ENCODE assay signal across 22 cellular contexts in genomic region chr14:93748208-93749080, GRCh38. TPM values are rescaled to one million over a fixed set of nuclear protein-coding genes. Genes with fewer than 3 reads are reported as not detected.
DNase-seq lines count a peak whose midpoint lies in the region; ATAC-seq, FAIRE-seq and TF ChIP-seq lines count a peak whose summit lies in the region.
"Had no signal": no experiment of that assay in that cellular context is flagged by ENCODE, and none has a peak within 500 bp of the region (broad histone marks: within the 10 kb centered on the region; RNA-seq: fewer than 3 reads in every experiment).

No MANE protein-coding gene starts in this region.

- H3K4me3 ChIP-seq in H1 (ENCODE audit: extremely low read depth in 1 of 4, insufficient read depth in 2 of 4, low read depth in 3 of 4, low read length in 4 of 4) = no peak overlapping the region
- no peak overlapping the region for H3K4me3 ChIP-seq in sigmoid colon
- H3K4me3 ChIP-seq in PC-9 = no peak overlapping the region
- no peak overlapping the region for H3K4me3 ChIP-seq in mucosa of descending colon
- H3K4me3 ChIP-seq: GM23248, hepatocyte, K562, SJSA1 had no signal

- ATAC-seq in mucosa of descending colon = no peak
- ATAC-seq: K562 had no signal

- H3K4me1 ChIP-seq in H1 (replicated peaks in 1 of 4; ENCODE audit: control insufficient read depth in 3 of 4, insufficient read depth in 4 of 4, low read length in 3 of 4) = peaks cover 0 to 18% (median 6%) of the 10 kb centered on the region in 4 experiments; a peak in 4 of 7 replicates
- peaks cover 0 to 32% (median 13%) of the 10 kb centered on the region in 4 donors for H3K4me1 ChIP-seq in sigmoid colon
- H3K4me1 ChIP-seq in PC-9 (replicated peaks; ENCODE audit: insufficient read depth) = no peaks in the 10 kb centered on the region
- H3K4me1 ChIP-seq in mucosa of descending colon (ENCODE audit: low read depth) = no peaks in the 10 kb centered on the region
- H3K4me1 ChIP-seq: SJSA1 had no signal

- no peaks in the 10 kb centered on the region for H3K79me1 ChIP-seq in H1 (ENCODE audit: low read depth, low read length)

- no peak overlapping the region for H2AFZ ChIP-seq in H1 (ENCODE audit: low read length)
- no peak overlapping the region for H2AFZ ChIP-seq in PC-9
- H2AFZ ChIP-seq: GM23248, hepatocyte had no signal

- WGBS in H1 (ENCODE audit: extremely low coverage in 1 of 2, insufficient coverage in 1 of 2, insufficient read length in 1 of 2, insufficient replicate concordance in 2 of 2, low coverage in 1 of 2, low lambda C conversion rate in 2 of 2, missing lambda C conversion rate in 1 of 2), 2 experiments = 91% methylated on average over 25 of the region's 25 CpGs; no CpG with 5 or more reads in 1 of the 2 experiments
- 81 to 82% methylated on average over 25 of the region's 25 CpGs for WGBS in sigmoid colon, 2 donors

- H3K4me2 ChIP-seq in H1 (ENCODE audit: insufficient read depth in 1 of 2, low read depth in 2 of 2, low read length in 2 of 2) (no peak overlapping the region), PC-9 (no peak overlapping the region)
- H3K4me2 ChIP-seq: hepatocyte had no signal

- peak overlapping the region; percentile 44 for H4K91ac ChIP-seq in H1 (replicated peaks; ENCODE audit: insufficient read length, low read length)

- H3K56ac ChIP-seq in H1 (replicated peaks; ENCODE audit: insufficient read length, low read depth, low read length) = peak overlapping the region; percentile 85

- intact Hi-C loops in sigmoid colon (cut with DNase I) (loop anchor here (5.0 kb wide), 1 partner anchor 91 kb away; no protein-coding TSS in a partner anchor), PC-9 (cut with micrococcal nuclease; ENCODE audit: unreplicated experiment) (no loop called here), mucosa of descending colon (cut with DNase I, micrococcal nuclease) (no loop called here)

- H2BK20ac ChIP-seq in H1 (ENCODE audit: low read length) = no peak overlapping the region

- H2BK15ac ChIP-seq in H1 (ENCODE audit: low read length) = peak overlapping the region; percentile 53; the same call in 1 of the 2 replicates

- H2BK120ac ChIP-seq in H1 (replicated peaks; ENCODE audit: low read depth, low read length) = no peak overlapping the region

- no peaks in the 10 kb centered on the region for H3K36me3 ChIP-seq in H1 (ENCODE audit: control insufficient read depth in 2 of 4, insufficient read depth in 4 of 4, low read length in 3 of 4)
- H3K36me3 ChIP-seq in sigmoid colon = no peaks in the 10 kb centered on the region
- no peaks in the 10 kb centered on the region for H3K36me3 ChIP-seq in PC-9 (ENCODE audit: low read depth)
- no peaks in the 10 kb centered on the region for H3K36me3 ChIP-seq in mucosa of descending colon (ENCODE audit: low read depth)
- H3K36me3 ChIP-seq: SJSA1 had no signal

- no TSS peak for BruUV-seq in PC-9 (replicated peaks; lab: Mats Ljungman, UMichigan)

- TF ChIP-seq EP300 in H1 (IDR thresholded peaks at IDR 0.05; ENCODE audit: borderline replicate concordance in 1 of 2, low read depth in 2 of 2, low read length in 2 of 2) = no peak
- TF ChIP-seq EP300 in sigmoid colon (IDR thresholded peaks at IDR 0.05) = peak in 1 of 4 donors; percentile 17

- no peaks in the 10 kb centered on the region for H3K27me3 ChIP-seq in H1 (replicated peaks in 1 of 4; ENCODE audit: control insufficient read depth in 3 of 4, extremely low read depth in 1 of 4, insufficient read depth in 3 of 4, low read length in 3 of 4)
- no peaks in the 10 kb centered on the region for H3K27me3 ChIP-seq in layer of hippocampus (ENCODE audit: control insufficient read depth, insufficient read depth, low read length)
- no peaks in the 10 kb centered on the region for H3K27me3 ChIP-seq in sigmoid colon
- H3K27me3 ChIP-seq in PC-9 (ENCODE audit: insufficient read depth, low read depth) = peaks cover 79% of the 10 kb centered on the region
- H3K27me3 ChIP-seq: hepatocyte, SJSA1 had no signal

- no peak overlapping the region for H3K4ac ChIP-seq in H1 (replicated peaks; ENCODE audit: insufficient read length, low read depth, low read length)

- TF ChIP-seq POLR2A in H1 (IDR thresholded peaks at IDR 0.05; ENCODE audit: control extremely low read depth in 1 of 2, low read depth in 2 of 2, low read length in 2 of 2) (no peak), sigmoid colon (IDR thresholded peaks at IDR 0.05) (no peak)

- H3K9me2 ChIP-seq in PC-9 (ENCODE audit: insufficient read depth) = no peaks in the 10 kb centered on the region

- no peak overlapping the region for H4K8ac ChIP-seq in H1 (ENCODE audit: extremely low read depth, insufficient read depth, low read length)

- H2BK12ac ChIP-seq in H1 (ENCODE audit: low read depth, low read length) = no peak overlapping the region

- no peak overlapping the region; the same call in 1 of the 2 replicates for H2AK5ac ChIP-seq in H1 (ENCODE audit: low read depth, low read length)

- no peak overlapping the region for H3K14ac ChIP-seq in H1 (ENCODE audit: insufficient read length)

- H4K20me1 ChIP-seq in H1 (replicated peaks in 1 of 2; ENCODE audit: control insufficient read depth in 1 of 2, insufficient read depth in 2 of 2, low read length in 2 of 2) = peaks cover 0 to 3% of the 10 kb centered on the region in 2 experiments
- H4K20me1 ChIP-seq in PC-9 (ENCODE audit: insufficient read depth) = no peaks in the 10 kb centered on the region

- CTCF ChIA-PET in H1 (lab: Charles Lee; ENCODE audit: partially characterized antibody) = interaction anchor here (0.6 to 1.1 kb wide), 2 partner anchors 8 to 33 kb away, joined by 3 to 5 read pairs; no protein-coding TSS in a partner anchor
- CTCF ChIA-PET in PC-9 (lab: Charles Lee) = no interaction called here

- no peak overlapping the region for H3K9ac ChIP-seq in H1 (replicated peaks in 1 of 4; ENCODE audit: extremely low read depth in 1 of 4, low read depth in 3 of 4, low read length in 3 of 4)
- H3K9ac ChIP-seq: GM23248 had no signal

- POLR2A ChIA-PET in H1 (lab: Charles Lee; ENCODE audit: partially characterized antibody) (no interaction called here), PC-9 (lab: Charles Lee; ENCODE audit: unreplicated experiment) (no interaction called here)

- TF ChIP-seq RAD21 in H1 (IDR thresholded peaks at IDR 0.05 in 1 of 2, conservative IDR thresholded peaks at IDR 0.05 in 1 of 2; ENCODE audit: low read depth in 2 of 2, low read length in 2 of 2) = no peak

- H2BK5ac ChIP-seq in H1 (ENCODE audit: low read depth, low read length) = peak overlapping the region; percentile 90

- TF ChIP-seq CTCF in H1 (IDR thresholded peaks at IDR 0.05; ENCODE audit: control extremely low read depth in 1 of 3, insufficient read depth in 1 of 3, low read depth in 1 of 3, low read length in 3 of 3) (no peak), sigmoid colon (IDR thresholded peaks at IDR 0.05) (no peak), PC-9 (conservative IDR thresholded peaks at IDR 0.05) (no peak), mucosa of descending colon (IDR thresholded peaks at IDR 0.05) (no peak)

- H4K5ac ChIP-seq in H1 (ENCODE audit: insufficient read length, low read depth, low read length) = no peak overlapping the region

- FAIRE-seq in H1 (lab: Jason Lieb, UNC) = no peak
- FAIRE-seq: GM12892, K562, keratinocyte, small intestine had no signal

- H3K79me2 ChIP-seq in H1 (ENCODE audit: control insufficient read depth in 1 of 2, insufficient read depth in 2 of 2, low read length in 2 of 2) (no peaks in the 10 kb centered on the region), PC-9 (ENCODE audit: low read depth) (no peaks in the 10 kb centered on the region)
- H3K79me2 ChIP-seq: hepatocyte had no signal

- H3K9me3 ChIP-seq in H1 (ENCODE audit: insufficient read depth in 2 of 2, low read depth in 1 of 2, low read length in 1 of 2) = no peaks in the 10 kb centered on the region
- no peaks in the 10 kb centered on the region for H3K9me3 ChIP-seq in sigmoid colon
- no peaks in the 10 kb centered on the region for H3K9me3 ChIP-seq in PC-9 (ENCODE audit: insufficient read depth, low read depth)
- H3K9me3 ChIP-seq in mucosa of descending colon = no peaks in the 10 kb centered on the region
- H3K9me3 ChIP-seq: SJSA1 had no signal

- no peak overlapping the region for H3K23ac ChIP-seq in H1 (ENCODE audit: insufficient read length)

- H3K27ac ChIP-seq in H1 (ENCODE audit: low read depth, low read length) = no peak overlapping the region
- peak overlapping the region; percentile 69 for H3K27ac ChIP-seq in layer of hippocampus (ENCODE audit: low read depth, low read length)
- peak overlapping the region; percentile 41 to 61 (median 48) for H3K27ac ChIP-seq in sigmoid colon
- H3K27ac ChIP-seq in PC-9 = no peak overlapping the region
- H3K27ac ChIP-seq: GM23248, hepatocyte, SJSA1 had no signal

- DNase-seq in SK-N-DZ (ENCODE audit: low spot score) (peak; percentile 48), H1 (ENCODE audit: low read depth in 1 of 2, low spot score in 2 of 2) (no peak), sigmoid colon (peak; percentile 49), PC-9 (no peak), ecto neural progenitor cell (ENCODE audit: low spot score) (no peak), COR-L47 (lab: John Stamatoyannopoulos, UW) (no peak), mucosa of descending colon (no peak)
- DNase-seq: activated CD4-positive, alpha-beta T cell treated with anti-CD3 and anti-CD28 coated beads, Interleukin-2, amount 50 U/mL, for 4 hours; AML-193; GF-D8; GM23248; NCI-H2081 treated with DMSO at 0.1 percent for 48 hours; NCI-H526; small intestine had no signal

- no peaks in the 10 kb centered on the region for H3F3A ChIP-seq in PC-9 (ENCODE audit: insufficient read depth, low read depth)

- peaks cover 7% of the 10 kb centered on the region; the same call in 1 of the 2 replicates for H3K23me2 ChIP-seq in H1 (ENCODE audit: low read depth, low read length)

- H3K18ac ChIP-seq in H1 (ENCODE audit: extremely low read depth, low read length) = no peak overlapping the region; the same call in 1 of the 2 replicates

TF ChIP-seq in H1, 55 proteins besides CTCF, POLR2A, EP300 and RAD21 (continues in another document):
- TF ChIP-seq NRF1 (IDR thresholded peaks at IDR 0.05; ENCODE audit: low read depth, low read length) = no peak

RNA-seq across cellular contexts. Expression of gene PRIMA1, which starts 39.8 kb away (rescaled TPM):
- polyA plus RNA-seq in SK-N-DZ (2014; cell fraction: cytosol; rRNA removed) = 1.6 and 2.4 TPM in 2 replicates
- 1.4 and 3.4 TPM in 2 replicates for polyA plus RNA-seq in SK-N-DZ (2014; cell fraction: nucleus; rRNA removed)
- total RNA-seq in H1 (2021; fragmentation: NEBNext Ultra II Directional; extraction: Animal tissue kit (Norgen Biotek cat#: 25700)) = 3.9 and 4.5 TPM in 2 replicates
- 2.8 and 3.6 TPM in 2 replicates for polyA plus RNA-seq in H1 (2011; rRNA removed)
- polyA plus RNA-seq in H1 (2011; cell fraction: cytosol; rRNA removed) = 1.8 TPM
- 3.3 TPM for polyA plus RNA-seq in H1 (2011; cell fraction: nucleus; rRNA removed)
- polyA plus RNA-seq in H1 (2012, experiment 1 of 2) = 3.0 to 4.3 TPM (median 3.6 TPM) in 4 replicates
- polyA plus RNA-seq in H1 (2012, experiment 2 of 2) = 3.8 TPM
- 3.2 TPM for polyA plus RNA-seq in H1 (2013, experiment 1 of 2)
- 3.4 TPM for polyA plus RNA-seq in H1 (2013, experiment 2 of 2)
- 1.8 and 2.8 TPM in 2 replicates for polyA minus RNA-seq in H1 (2011; rRNA and poly(A)+ RNA removed)
- polyA minus RNA-seq in H1 (2011; cell fraction: cytosol; rRNA and poly(A)+ RNA removed) = 2.3 TPM
- 2.1 TPM for polyA minus RNA-seq in H1 (2011; cell fraction: nucleus; rRNA and poly(A)+ RNA removed)
- total RNA-seq in sigmoid colon = 10 to 100 TPM in 3 of 4 donors, 1 to 10 TPM in 1; 5.3 to 21.9 (median 12.8) TPM
- 1 to 10 TPM in 2 of 3 donors, under 1 TPM in 1; 0.23 to 7.6 (median 1.8) TPM for polyA plus RNA-seq in sigmoid colon
- total RNA-seq in PC-9 (2021) = not detected in 2 replicates
- total RNA-seq in mucosa of descending colon = 10 to 100 TPM in 1 of 3 donors, 1 to 10 TPM in 2; 1.6 to 46.4 (median 3.0) TPM
- total RNA-seq: dermis microvascular lymphatic vessel endothelial cell, K562, osteocyte, SJSA1 had no signal
- polyA plus RNA-seq: GM23248, K562, keratinocyte had no signal

Comparison
In these comparisons a context has a peak if more than half of its experiments do, and no peak if none do; other contexts are left out.
1. DNase-seq: peak in SK-N-DZ (single experiment) and sigmoid colon (single experiment); none in H1 (0 of 2), PC-9 (0 of 2), ecto neural progenitor cell (single experiment), COR-L47 (single experiment) and mucosa of descending colon (0 of 3).
2. H3K27ac ChIP-seq: peak in layer of hippocampus (single experiment) and sigmoid colon (4 of 4); none in H1 (single experiment) and PC-9 (single experiment).